21 cellular contexts compared by ENCODE assay signal in the genomic region with DNA sequence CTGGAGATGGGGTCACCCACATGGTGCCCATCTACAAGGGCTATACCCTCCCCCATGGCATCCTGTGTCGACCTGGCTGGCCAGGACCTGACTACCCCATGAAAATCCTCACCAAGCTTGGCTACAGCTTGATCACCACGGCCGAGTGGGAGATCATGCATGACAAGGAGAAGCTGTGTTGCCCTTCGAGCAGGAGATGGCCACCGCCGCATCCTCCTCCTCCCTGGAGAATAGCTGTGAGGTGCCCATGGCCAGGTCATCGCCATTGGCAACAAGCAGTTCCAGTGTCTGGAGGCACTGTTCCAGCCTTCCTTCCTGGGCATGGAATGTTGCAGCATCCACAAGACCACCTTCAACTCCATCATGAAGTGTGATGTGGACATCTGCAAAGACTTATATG. TPM values are rescaled to one million over a fixed set of nuclear protein-coding genes. Genes with fewer than 3 reads are reported as not detected.
DNase-seq lines count a peak whose midpoint lies in the region; ATAC-seq and TF ChIP-seq lines count a peak whose summit lies in the region.
"Had no signal": no experiment of that assay in that cellular context is flagged by ENCODE, and none has a peak within 500 bp of the region (broad histone marks: within the 10 kb centered on the region; RNA-seq: fewer than 3 reads in every experiment).

No MANE protein-coding gene starts in this region.

- no peaks in the 10 kb centered on the region for H3K79me2 ChIP-seq in osteoblast (ENCODE audit: insufficient read depth, low read length)

- H3K36me3 Mint-ChIP-seq in neural crest cell (ENCODE audit: low read depth): peaks cover 3% of the 10 kb centered on the region

- intact Hi-C loops in cardiac septum (cut with DNase I) (no loop called here), heart left ventricle (cut with DNase I) (no loop called here), upper lobe of right lung (cut with DNase I) (no loop called here)

- peaks cover 10% of the 10 kb centered on the region for H3K4me1 Mint-ChIP-seq in neural crest cell

- H3K27me3 Mint-ChIP-seq in neural crest cell (ENCODE audit: low read depth): no peaks in the 10 kb centered on the region
- H3K27me3 Mint-ChIP-seq: B cell had no signal

- H3K4me3 Mint-ChIP-seq in neural crest cell: peak overlapping the region; percentile 26
- H3K4me3 Mint-ChIP-seq: B cell; CD8-positive, alpha-beta T cell; GM23338; H9 had no signal

- DNase-seq in cardiac septum (ENCODE audit: low spot score): peak; percentile 57
- no peak for DNase-seq in heart left ventricle
- no peak for DNase-seq in neural crest cell (ENCODE audit: low read depth, low spot score)
- DNase-seq in osteoblast (ENCODE audit: insufficient read length, low spot score, missing footprints): peak; percentile 58
- DNase-seq in upper lobe of right lung: peak; percentile 45
- no peak for DNase-seq in tibial nerve (ENCODE audit: low spot score in 2 of 2)
- no peak for DNase-seq in stimulated activated CD8-positive, alpha-beta memory T cell treated with anti-CD3 and anti-CD28 coated beads, Interleukin-4, amount 100 ng/mL, for 48 hours
- DNase-seq: CD4-positive, CD25-positive, alpha-beta regulatory T cell; CD8-positive, alpha-beta T cell; DMS 273 treated with DMSO at 0.1 percent for 48 hours; DMS53; DMS79 treated with DMSO at 0.1 percent for 48 hours; GF-D8; H9 had no signal

- no peak for ATAC-seq in heart left ventricle
- ATAC-seq in upper lobe of right lung: no peak
- ATAC-seq in GM19023 (IDR thresholded peaks at IDR 0.05; ENCODE audit: unreplicated experiment): no peak
- ATAC-seq: CD8-positive, alpha-beta T cell; GM23338; HCT116 had no signal

- no peak overlapping the region for H3K4me3 ChIP-seq in heart left ventricle
- H3K4me3 ChIP-seq in osteoblast (ENCODE audit: insufficient read depth, low read length): no peak overlapping the region
- H3K4me3 ChIP-seq in upper lobe of right lung: no peak overlapping the region
- H3K4me3 ChIP-seq in tibial nerve: no peak overlapping the region
- H3K4me3 ChIP-seq: BLaER1, GM23338 had no signal

- H3K36me3 ChIP-seq in heart left ventricle: peaks cover 0 to 24% (median 20%) of the 10 kb centered on the region in 9 donors
- H3K36me3 ChIP-seq in osteoblast (ENCODE audit: insufficient read depth, low read length): peaks cover 10% of the 10 kb centered on the region
- peaks cover 19% of the 10 kb centered on the region for H3K36me3 ChIP-seq in upper lobe of right lung
- peaks cover 0 to 22% (median 4%) of the 10 kb centered on the region in 3 donors for H3K36me3 ChIP-seq in tibial nerve

- H3K27me3 ChIP-seq in heart left ventricle: no peaks in the 10 kb centered on the region
- no peaks in the 10 kb centered on the region for H3K27me3 ChIP-seq in osteoblast (ENCODE audit: insufficient read depth, low read length)
- H3K27me3 ChIP-seq in upper lobe of right lung: no peaks in the 10 kb centered on the region
- H3K27me3 ChIP-seq in tibial nerve: no peaks in the 10 kb centered on the region
- H3K27me3 ChIP-seq: BLaER1 had no signal

- no peaks in the 10 kb centered on the region for H4K20me1 ChIP-seq in osteoblast (ENCODE audit: insufficient read depth, low read length)
- H4K20me1 ChIP-seq: BLaER1 had no signal

- H3K4me1 ChIP-seq in heart left ventricle (peaks cover 0 to 11% (median 5%) of the 10 kb centered on the region in 12 donors), osteoblast (ENCODE audit: insufficient read depth, low read length) (peaks cover 3% of the 10 kb centered on the region), upper lobe of right lung (peaks cover 6% of the 10 kb centered on the region), tibial nerve (peaks cover 0 to 6% (median 0%) of the 10 kb centered on the region in 4 donors)

- WGBS in heart left ventricle, 4 donors: 86 to 96% (median 94%) methylated on average over 3 to 7 of the region's 7 CpGs
- 90 to 94% methylated on average over 7 of the region's 7 CpGs for WGBS in tibial nerve, 2 donors

- no peak overlapping the region for H3K27ac ChIP-seq in heart left ventricle
- no peak overlapping the region for H3K27ac ChIP-seq in osteoblast (ENCODE audit: low read depth, low read length)
- H3K27ac ChIP-seq in upper lobe of right lung: no peak overlapping the region
- H3K27ac ChIP-seq in tibial nerve: no peak overlapping the region
- H3K27ac ChIP-seq: 22Rv1, BLaER1, C4-2B had no signal

- H3K9me3 Mint-ChIP-seq in neural crest cell: no peaks in the 10 kb centered on the region
- H3K9me3 Mint-ChIP-seq: CD4-positive, CD25-positive, alpha-beta regulatory T cell; CD8-positive, alpha-beta T cell; GM23338; H9 had no signal

- no peaks in the 10 kb centered on the region for H3K9me3 ChIP-seq in heart left ventricle
- no peaks in the 10 kb centered on the region for H3K9me3 ChIP-seq in osteoblast (ENCODE audit: low read depth, low read length)
- H3K9me3 ChIP-seq in upper lobe of right lung: no peaks in the 10 kb centered on the region
- H3K9me3 ChIP-seq in tibial nerve: no peaks in the 10 kb centered on the region
- H3K9me3 ChIP-seq: BLaER1 had no signal

- no peak for TF ChIP-seq EP300 in tibial nerve (IDR thresholded peaks at IDR 0.05)

- peak overlapping the region; percentile 83 for H3K27ac Mint-ChIP-seq in neural crest cell (ENCODE audit: unreplicated experiment)
- H3K27ac Mint-ChIP-seq: B cell; CD8-positive, alpha-beta T cell; GM23338 had no signal

- H3K4me2 ChIP-seq in osteoblast (ENCODE audit: insufficient read depth, low read length): no peak overlapping the region
- H3K4me2 ChIP-seq: BLaER1, GM23338 had no signal

- TF ChIP-seq POLR2A in heart left ventricle (IDR thresholded peaks at IDR 0.05): no peak
- no peak for TF ChIP-seq POLR2A in tibial nerve (IDR thresholded peaks at IDR 0.05)

- no peak overlapping the region for H2AFZ ChIP-seq in osteoblast (ENCODE audit: low read length)
- H2AFZ ChIP-seq: GM23338 had no signal

- TF ChIP-seq CTCF in heart left ventricle (IDR thresholded peaks at IDR 0.05): no peak
- TF ChIP-seq CTCF in neural crest cell (conservative IDR thresholded peaks at IDR 0.05): no peak
- no peak for TF ChIP-seq CTCF in osteoblast (IDR thresholded peaks at IDR 0.05; ENCODE audit: extremely low read depth, low read depth, low read length)
- TF ChIP-seq CTCF in upper lobe of right lung (IDR thresholded peaks at IDR 0.05): no peak
- no peak for TF ChIP-seq CTCF in tibial nerve (IDR thresholded peaks at IDR 0.05)

RNA-seq across cellular contexts. Expression of a gene that starts 5.3 kb away (rescaled TPM):
- 36.1 TPM for total RNA-seq in cardiac septum
- total RNA-seq in heart left ventricle: 100 to 1,000 TPM in 1 of 9 donors, 10 to 100 TPM in 8; 26.5 to 120 (median 32.6) TPM
- 10 to 100 TPM; 21.1 to 44.3 TPM for polyA plus RNA-seq in heart left ventricle
- 38.7 and 44.4 TPM in 2 replicates for total RNA-seq in neural crest cell
- 104 and 174 TPM in 2 replicates for total RNA-seq in osteoblast
- 106 TPM for total RNA-seq in upper lobe of right lung
- 10 to 100 TPM; 71.5 to 85.9 (median 76.6) TPM for total RNA-seq in tibial nerve

RNA-seq across cellular contexts. Expression of a gene that starts 36.1 kb away (rescaled TPM):
- total RNA-seq in cardiac septum: 1.4 TPM
- total RNA-seq in heart left ventricle: 10 to 100 TPM in 3 of 9 donors, 1 to 10 TPM in 6; 5.1 to 11.8 (median 7.1) TPM
- polyA plus RNA-seq in heart left ventricle: 1 to 10 TPM; 3.8 to 4.7 TPM
- 0.23 TPM in 1 of 2 replicates, not detected in the other for total RNA-seq in neural crest cell
- total RNA-seq in osteoblast: 1.4 and 2.7 TPM in 2 replicates
- total RNA-seq in upper lobe of right lung: 4.9 TPM
- total RNA-seq in tibial nerve: 10 to 100 TPM in 1 of 4 donors, 1 to 10 TPM in 3; 6.0 to 11.1 (median 8.2) TPM
- total RNA-seq: GM23338 had no signal
- polyA plus RNA-seq: GM23338 had no signal

RNA-seq across cellular contexts. Expression of a gene that starts 38.8 kb away (rescaled TPM):
- total RNA-seq in cardiac septum: 64.0 TPM
- 10 to 100 TPM; 65.8 to 87.7 (median 74.0) TPM for total RNA-seq in heart left ventricle
- 100 to 1,000 TPM in 1 of 2 donors, 10 to 100 TPM in 1; 34.7 to 108 TPM for polyA plus RNA-seq in heart left ventricle
- total RNA-seq in neural crest cell: 107 and 109 TPM in 2 replicates
- total RNA-seq in osteoblast: 76.0 and 78.5 TPM in 2 replicates
- total RNA-seq in upper lobe of right lung: 47.1 TPM
- total RNA-seq in tibial nerve: 10 to 100 TPM; 15.7 to 58.8 (median 47.6) TPM

Comparison
In these comparisons a context has a peak if more than half of its experiments do, and no peak if none do; other contexts are left out.
1. DNase-seq: peak in cardiac septum (single experiment), osteoblast (single experiment) and upper lobe of right lung (single experiment); none in heart left ventricle (0 of 5), neural crest cell (single experiment), tibial nerve (0 of 2) and stimulated activated CD8-positive, alpha-beta memory T cell treated with anti-CD3 and anti-CD28 coated beads, Interleukin-4, amount 100 ng/mL, for 48 hours (single experiment).